In the genomic region with DNA sequence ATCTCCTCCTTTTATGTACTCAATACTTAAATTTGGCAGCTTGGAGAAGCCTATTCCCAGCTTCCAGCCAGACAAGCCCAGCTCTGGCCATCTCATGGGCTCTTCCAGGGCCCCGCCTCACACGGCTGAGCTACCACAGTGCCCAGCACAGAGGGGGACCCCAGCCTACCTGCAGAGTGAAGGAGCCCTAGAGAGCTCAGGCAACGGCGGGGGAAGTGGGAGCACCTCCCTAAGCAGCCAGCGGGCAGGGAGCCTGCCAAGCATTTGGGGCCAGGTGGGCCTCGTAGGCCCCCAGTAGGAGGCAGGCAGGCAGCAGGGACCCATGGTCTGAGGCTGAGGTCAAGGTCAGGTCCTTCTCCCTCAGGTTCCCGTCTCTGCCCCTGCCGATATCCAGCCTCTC, we compare ENCODE assay signal across 1 cellular context.
TF ChIP-seq lines count a peak whose summit lies in the region.

No MANE protein-coding gene starts in this region.

TF ChIP-seq in K562, 482 proteins besides CTCF, POLR2A, EP300 and RAD21:
- TF ChIP-seq PHB (CRISPR knock-in tag; IDR thresholded peaks at IDR 0.05), result no peak
- TF ChIP-seq, protein P1, sequence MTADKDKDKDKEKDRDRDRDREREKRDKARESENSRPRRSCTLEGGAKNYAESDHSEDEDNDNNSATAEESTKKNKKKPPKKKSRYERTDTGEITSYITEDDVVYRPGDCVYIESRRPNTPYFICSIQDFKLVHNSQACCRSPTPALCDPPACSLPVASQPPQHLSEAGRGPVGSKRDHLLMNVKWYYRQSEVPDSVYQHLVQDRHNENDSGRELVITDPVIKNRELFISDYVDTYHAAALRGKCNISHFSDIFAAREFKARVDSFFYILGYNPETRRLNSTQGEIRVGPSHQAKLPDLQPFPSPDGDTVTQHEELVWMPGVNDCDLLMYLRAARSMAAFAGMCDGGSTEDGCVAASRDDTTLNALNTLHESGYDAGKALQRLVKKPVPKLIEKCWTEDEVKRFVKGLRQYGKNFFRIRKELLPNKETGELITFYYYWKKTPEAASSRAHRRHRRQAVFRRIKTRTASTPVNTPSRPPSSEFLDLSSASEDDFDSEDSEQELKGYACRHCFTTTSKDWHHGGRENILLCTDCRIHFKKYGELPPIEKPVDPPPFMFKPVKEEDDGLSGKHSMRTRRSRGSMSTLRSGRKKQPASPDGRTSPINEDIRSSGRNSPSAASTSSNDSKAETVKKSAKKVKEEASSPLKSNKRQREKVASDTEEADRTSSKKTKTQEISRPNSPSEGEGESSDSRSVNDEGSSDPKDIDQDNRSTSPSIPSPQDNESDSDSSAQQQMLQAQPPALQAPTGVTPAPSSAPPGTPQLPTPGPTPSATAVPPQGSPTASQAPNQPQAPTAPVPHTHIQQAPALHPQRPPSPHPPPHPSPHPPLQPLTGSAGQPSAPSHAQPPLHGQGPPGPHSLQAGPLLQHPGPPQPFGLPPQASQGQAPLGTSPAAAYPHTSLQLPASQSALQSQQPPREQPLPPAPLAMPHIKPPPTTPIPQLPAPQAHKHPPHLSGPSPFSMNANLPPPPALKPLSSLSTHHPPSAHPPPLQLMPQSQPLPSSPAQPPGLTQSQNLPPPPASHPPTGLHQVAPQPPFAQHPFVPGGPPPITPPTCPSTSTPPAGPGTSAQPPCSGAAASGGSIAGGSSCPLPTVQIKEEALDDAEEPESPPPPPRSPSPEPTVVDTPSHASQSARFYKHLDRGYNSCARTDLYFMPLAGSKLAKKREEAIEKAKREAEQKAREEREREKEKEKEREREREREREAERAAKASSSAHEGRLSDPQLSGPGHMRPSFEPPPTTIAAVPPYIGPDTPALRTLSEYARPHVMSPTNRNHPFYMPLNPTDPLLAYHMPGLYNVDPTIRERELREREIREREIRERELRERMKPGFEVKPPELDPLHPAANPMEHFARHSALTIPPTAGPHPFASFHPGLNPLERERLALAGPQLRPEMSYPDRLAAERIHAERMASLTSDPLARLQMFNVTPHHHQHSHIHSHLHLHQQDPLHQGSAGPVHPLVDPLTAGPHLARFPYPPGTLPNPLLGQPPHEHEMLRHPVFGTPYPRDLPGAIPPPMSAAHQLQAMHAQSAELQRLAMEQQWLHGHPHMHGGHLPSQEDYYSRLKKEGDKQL (CRISPR knock-in tag; IDR thresholded peaks at IDR 0.05; ENCODE audit: borderline replicate concordance), result 0 out of 2 replicates have a peak, but pooled peaks have one; percentile 24
